Comparison of ENCODE assay signal across 8 cellular contexts in the genomic region with DNA sequence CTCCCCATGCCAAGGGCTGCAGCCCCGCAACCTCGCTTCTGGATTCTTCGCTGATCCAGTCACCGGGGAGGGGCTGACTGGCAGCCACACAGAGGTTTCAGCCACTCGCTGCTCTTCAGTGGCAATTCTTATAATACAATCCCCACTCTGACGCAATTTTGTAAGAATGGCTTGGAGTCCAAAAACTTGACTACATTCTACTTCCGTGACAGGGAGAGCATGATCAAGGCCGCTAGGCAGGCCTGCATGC. TPM values are rescaled to one million over a fixed set of nuclear protein-coding genes. Genes with fewer than 3 reads are reported as not detected.
A peak's percentile ranks its signal among the peaks of the same experiment; 100 is the strongest.
DNase-seq lines count a peak whose midpoint lies in the region; ATAC-seq, FAIRE-seq and TF ChIP-seq lines count a peak whose summit lies in the region.

No MANE protein-coding gene starts in this region.

- H3K4me1 Mint-ChIP-seq in T-helper 2 cell treated with Interferon-gamma antibody and Interleukin-4, amounts not matched to agents 5 μg/mL and 100 μg/mL, for 36 hours (ENCODE audit: low read depth) = peaks cover 21% of the 10 kb centered on the region

- peaks cover 83% of the 10 kb centered on the region for H3K36me3 ChIP-seq in K562 (ENCODE audit: control insufficient read depth, insufficient read depth, low read length)
- peaks cover 0 to 10% (median 4%) of the 10 kb centered on the region in 4 donors for H3K36me3 ChIP-seq in right lobe of liver
- H3K36me3 ChIP-seq in tibial artery = peaks cover 3 to 26% (median 8%) of the 10 kb centered on the region in 3 donors

- no peak for TF ChIP-seq EP300 in K562 (IDR thresholded peaks at IDR 0.05; ENCODE audit: low read length)

- H3K9ac ChIP-seq in K562 (ENCODE audit: insufficient read depth in 1 of 2, low read depth in 2 of 2, low read length in 2 of 2) = peak overlapping the region; percentile 85 to 92

- no peak for TF ChIP-seq RAD21 in K562 (CRISPR knock-in tag; conservative IDR thresholded peaks at IDR 0.05 in 1 of 2, IDR thresholded peaks at IDR 0.05 in 1 of 2)

- peak overlapping the region; percentile 45; the same call in 1 of the 2 replicates for H3K4me3 ChIP-seq in K562
- H3K4me3 ChIP-seq in right lobe of liver = peak overlapping the region in 2 of 3 donors; percentile 57 to 59
- peak overlapping the region; percentile 60 to 74 for H3K4me3 ChIP-seq in tibial artery

- H3K4me3 Mint-ChIP-seq in T-helper 2 cell treated with Interferon-gamma antibody and Interleukin-4, amounts not matched to agents 5 μg/mL and 100 μg/mL, for 36 hours = peak overlapping the region; percentile 76

- POLR2A ChIA-PET in K562 (lab: Yijun Ruan, JAX) = interaction anchor here (0.6 to 49.7 kb wide), 39 partner anchors 4 to 1070 kb away, joined by 3 to 1041 read pairs (median 4); a partner anchor contains a TSS

- TF ChIP-seq CTCF in K562 (IDR thresholded peaks at IDR 0.05 in 2 of 3, conservative IDR thresholded peaks at IDR 0.05 in 1 of 3; ENCODE audit: insufficient read depth in 2 of 3, low read depth in 1 of 3, low read length in 3 of 3) (no peak), right lobe of liver (IDR thresholded peaks at IDR 0.05) (no peak), tibial artery (IDR thresholded peaks at IDR 0.05) (no peak), GM20000 (IDR thresholded peaks at IDR 0.05; ENCODE audit: extremely low read depth, missing control alignments) (no peak)

- DNase-seq in T-helper 2 cell treated with Interferon-gamma antibody and Interleukin-4, amounts not matched to agents 5 μg/mL and 100 μg/mL, for 36 hours (ENCODE audit: low spot score) = no peak
- DNase-seq in T-helper 2 cell (no peak), K562 (ENCODE audit: extremely low read depth in 1 of 4, low spot score in 3 of 4) (no peak), right lobe of liver (no peak), tibial artery (no peak), GM20000 (ENCODE audit: low spot score) (no peak), HuH-7 (ENCODE audit: low spot score) (no peak), NCI-H1105 treated with DMSO at 0.1 percent for 48 hours (lab: John Stamatoyannopoulos, UW) (no peak)

- in situ Hi-C loops in K562 (cut with MboI) = loop anchor here (25.0 kb wide), 3 partner anchors 400 to 800 kb away; a partner anchor contains a TSS

- H3K27ac Mint-ChIP-seq in T-helper 2 cell treated with Interferon-gamma antibody and Interleukin-4, amounts not matched to agents 5 μg/mL and 100 μg/mL, for 36 hours = peak overlapping the region; percentile 63

- no peak for FAIRE-seq in K562 (lab: Jason Lieb, UNC)

- H2AFZ ChIP-seq in K562 (ENCODE audit: low read depth, low read length) = peak overlapping the region; percentile 96

- CTCF ChIA-PET in K562 (lab: Yijun Ruan, JAX; ENCODE audit: low intra/inter-chr PET ratio) = interaction anchor here (0.5 to 9.2 kb wide), 22 partner anchors 8 to 1556 kb away, joined by 3 to 609 read pairs (median 4); a partner anchor contains a TSS

- H3K9me3 ChIP-seq in K562 (replicated peaks; ENCODE audit: control insufficient read depth, insufficient read depth, low read depth, low read length) (no peaks in the 10 kb centered on the region), right lobe of liver (no peaks in the 10 kb centered on the region), tibial artery (no peaks in the 10 kb centered on the region)

- ATAC-seq in K562 = no peak
- peak in 2 of 4 donors; percentile 20 to 25 for ATAC-seq in right lobe of liver

- no peaks in the 10 kb centered on the region for H3K36me3 Mint-ChIP-seq in T-helper 2 cell treated with Interferon-gamma antibody and Interleukin-4, amounts not matched to agents 5 μg/mL and 100 μg/mL, for 36 hours (ENCODE audit: low read depth)

- BruUV-seq in K562 (replicated peaks; lab: Mats Ljungman, UMichigan) = no TSS peak

- H3K27me3 ChIP-seq in K562 (ENCODE audit: control insufficient read depth in 2 of 2, insufficient read depth in 2 of 2, low read length in 2 of 2) = no peaks in the 10 kb centered on the region
- no peaks in the 10 kb centered on the region for H3K27me3 ChIP-seq in right lobe of liver
- H3K27me3 ChIP-seq in tibial artery = no peaks in the 10 kb centered on the region

- H3K79me2 ChIP-seq in K562 (ENCODE audit: control insufficient read depth, insufficient read depth, low read length) = peaks cover 4% of the 10 kb centered on the region; the same call in 1 of the 3 replicates

- no peaks in the 10 kb centered on the region for H3K27me3 Mint-ChIP-seq in T-helper 2 cell treated with Interferon-gamma antibody and Interleukin-4, amounts not matched to agents 5 μg/mL and 100 μg/mL, for 36 hours (ENCODE audit: low read depth)

- H4K20me1 ChIP-seq in K562 (replicated peaks; ENCODE audit: control insufficient read depth, insufficient read depth, low read length) = peaks cover 7% of the 10 kb centered on the region; the same call in 1 of the 2 replicates

- no peak for TF ChIP-seq POLR2A in K562 (conservative IDR thresholded peaks at IDR 0.05)
- TF ChIP-seq POLR2A in right lobe of liver (IDR thresholded peaks at IDR 0.05) = no peak

- peak overlapping the region; percentile 94 for H3K4me2 ChIP-seq in K562 (ENCODE audit: insufficient read depth, low read length)

- intact Hi-C loops in K562 (cut with micrococcal nuclease) (loop anchor here (1.0 to 5.0 kb wide), 11 partner anchors 15 to 277 kb away; a partner anchor contains a TSS), right lobe of liver (cut with DNase I) (loop anchor here (5.0 to 10.0 kb wide), 2 partner anchors 203 to 225 kb away; a partner anchor contains a TSS), tibial artery (cut with DNase I; ENCODE audit: low total_unique reads) (loop anchor here (2.0 to 5.0 kb wide), 2 partner anchors 225 to 1310 kb away; no protein-coding TSS in a partner anchor)

- H3K27ac ChIP-seq in K562 (ENCODE audit: extremely low read depth, low read depth, low read length) (peak overlapping the region; percentile 85; the same call in 2 of the 3 replicates), right lobe of liver (peak overlapping the region; percentile 57 to 93 (median 78)), tibial artery (peak overlapping the region; percentile 87 to 89)

- WGBS in K562 (ENCODE audit: insufficient coverage, low coverage, missing lambda C conversion rate) = 57% methylated on average over 8 of the region's 8 CpGs
- WGBS in right lobe of liver (ENCODE audit: insufficient coverage, low coverage, low lambda C conversion rate, missing lambda C conversion rate) = 7% methylated on average over 7 of the region's 8 CpGs

- peaks cover 8% of the 10 kb centered on the region for H3K9me1 ChIP-seq in K562 (ENCODE audit: control insufficient read depth, insufficient read depth, low read length)

- H3K4me1 ChIP-seq in K562 (replicated peaks in 1 of 2; ENCODE audit: control insufficient read depth in 2 of 2, insufficient read depth in 2 of 2, low read length in 2 of 2) (peaks cover 12 to 55% of the 10 kb centered on the region in 2 experiments), right lobe of liver (peaks cover 0 to 23% (median 11%) of the 10 kb centered on the region in 4 donors), tibial artery (peaks cover 7 to 48% (median 39%) of the 10 kb centered on the region in 4 donors)

- H3K9me3 Mint-ChIP-seq in T-helper 2 cell treated with Interferon-gamma antibody and Interleukin-4, amounts not matched to agents 5 μg/mL and 100 μg/mL, for 36 hours = no peaks in the 10 kb centered on the region

RNA-seq across cellular contexts. Expression of a gene that starts 14.9 kb away (rescaled TPM):
- 103 and 226 TPM in 2 replicates for total RNA-seq in K562 (2011; cell fraction: chromatin; rRNA removed; ENCODE audit: low replicate concordance)
- 122 and 135 TPM in 2 replicates for total RNA-seq in K562 (2011; cell fraction: nucleolus; rRNA removed)
- 120 and 153 TPM in 2 replicates for total RNA-seq in K562 (2011; cell fraction: nucleoplasm; rRNA removed)
- 132 and 153 TPM in 2 replicates for total RNA-seq in K562 (2014; rRNA removed)
- total RNA-seq in K562 (2014; rRNA removed; fragmentation: Illumina TruSeq; extraction: Trizol) = 33.1 and 36.9 TPM in 2 replicates
- total RNA-seq in K562 (2015; rRNA removed; fragmentation: Illumina TruSeq; extraction: Trizol) = 74.6 and 75.0 TPM in 2 replicates
- 157 and 159 TPM in 2 replicates for total RNA-seq in K562 (2021)
- polyA plus RNA-seq in K562 (2011; rRNA removed) = 64.0 and 73.1 TPM in 2 replicates
- 74.8 and 124 TPM in 2 replicates for polyA plus RNA-seq in K562 (2011; cell fraction: cytosol; rRNA removed)
- 187 and 284 TPM in 2 replicates for polyA plus RNA-seq in K562 (2011; cell fraction: nucleus; rRNA removed)
- polyA plus RNA-seq in K562 (2012) = 81.6 and 118 TPM in 2 replicates
- polyA plus RNA-seq in K562 (2014; fragmentation: Illumina TruSeq; extraction: Trizol) = 53.8 and 92.1 TPM in 2 replicates
- 1 to 10 TPM; 2.1 to 4.5 TPM for polyA plus RNA-seq in K562 (2014; fragmentation: Nextera tagmentation; extraction: Ambion mirVana)
- polyA plus RNA-seq in K562 (2014; rRNA removed) = 110 and 121 TPM in 2 replicates
- polyA minus RNA-seq in K562 (2011; rRNA and poly(A)+ RNA removed) = 29.5 and 43.3 TPM in 2 replicates
- polyA minus RNA-seq in K562 (2011; cell fraction: cytosol; rRNA and poly(A)+ RNA removed) = 53.3 and 68.1 TPM in 2 replicates
- 34.9 and 45.5 TPM in 2 replicates for polyA minus RNA-seq in K562 (2011; cell fraction: nucleus; rRNA and poly(A)+ RNA removed)
- 10 to 100 TPM in 4 of 6 experiments, 1 to 10 TPM in 2; 5.0 to 19.4 (median 12.8) TPM for total RNA-seq in right lobe of liver

RNA-seq across cellular contexts. Expression of a gene that starts 44.8 kb away (rescaled TPM):
- 654 and 1,271 TPM in 2 replicates for total RNA-seq in K562 (2011; cell fraction: chromatin; rRNA removed; ENCODE audit: low replicate concordance)
- total RNA-seq in K562 (2011; cell fraction: nucleolus; rRNA removed) = 667 and 676 TPM in 2 replicates
- total RNA-seq in K562 (2011; cell fraction: nucleoplasm; rRNA removed) = 562 and 595 TPM in 2 replicates
- total RNA-seq in K562 (2014; rRNA removed) (168 and 209 TPM in 2 replicates), K562 (2014; rRNA removed; fragmentation: Illumina TruSeq; extraction: Trizol) (70.7 and 93.0 TPM in 2 replicates), K562 (2015; rRNA removed; fragmentation: Illumina TruSeq; extraction: Trizol) (132 and 135 TPM in 2 replicates), K562 (2021) (182 and 188 TPM in 2 replicates), right lobe of liver (10 to 100 TPM; 13.5 to 20.4 (median 15.6) TPM)
- polyA plus RNA-seq in K562 (2011; rRNA removed) (77.5 and 115 TPM in 2 replicates), K562 (2014; fragmentation: Illumina TruSeq; extraction: Trizol) (112 and 123 TPM in 2 replicates), K562 (2014; fragmentation: Nextera tagmentation; extraction: Ambion mirVana) (10 to 100 TPM in 1 of 2 experiments, 1 to 10 TPM in 1; 3.0 to 11.5 TPM), K562 (2014; rRNA removed) (153 and 161 TPM in 2 replicates)
- polyA plus RNA-seq in K562 (2011; cell fraction: cytosol; rRNA removed) = 70.1 and 77.8 TPM in 2 replicates
- polyA plus RNA-seq in K562 (2011; cell fraction: nucleus; rRNA removed) = 984 and 1,286 TPM in 2 replicates
- polyA plus RNA-seq in K562 (2012) = 96.9 and 122 TPM in 2 replicates
- 98.9 and 108 TPM in 2 replicates for polyA minus RNA-seq in K562 (2011; rRNA and poly(A)+ RNA removed)
- 76.3 and 79.3 TPM in 2 replicates for polyA minus RNA-seq in K562 (2011; cell fraction: cytosol; rRNA and poly(A)+ RNA removed)
- 248 and 295 TPM in 2 replicates for polyA minus RNA-seq in K562 (2011; cell fraction: nucleus; rRNA and poly(A)+ RNA removed)
